In genomic region chr20:50646483-50646996, GRCh38 we compare ENCODE assay signal across 1 cellular context.
A peak's percentile ranks its signal among the peaks of the same experiment; 100 is the strongest.
TF ChIP-seq lines count a peak whose summit lies in the region.

No MANE protein-coding gene starts in this region.

TF ChIP-seq in HepG2, 621 proteins besides CTCF, POLR2A, EP300 and RAD21 (continued from another document):
- TF ChIP-seq NFAT5 (CRISPR knock-in tag; IDR thresholded peaks at IDR 0.05) (no peak), PCBP1 (IDR thresholded peaks at IDR 0.05; ENCODE audit: borderline replicate concordance, low read depth, low read length) (no peak), ZSCAN12 (CRISPR knock-in tag; IDR thresholded peaks at IDR 0.05) (peak; percentile 34; the same call in 1 of the 2 replicates), GZF1 (CRISPR knock-in tag; IDR thresholded peaks at IDR 0.05) (no peak), SMARCC2 (IDR thresholded peaks at IDR 0.05) (no peak), JDP2 (CRISPR knock-in tag; IDR thresholded peaks at IDR 0.05; ENCODE audit: borderline replicate concordance) (no peak), SMAD9 (CRISPR knock-in tag; IDR thresholded peaks at IDR 0.05) (no peak), ZNF749 (CRISPR knock-in tag; IDR thresholded peaks at IDR 0.05; ENCODE audit: borderline replicate concordance) (no peak), ZNF263 (CRISPR knock-in tag; IDR thresholded peaks at IDR 0.05) (no peak), ZNF3 (CRISPR knock-in tag; IDR thresholded peaks at IDR 0.05) (no peak)
